In the genomic region with DNA sequence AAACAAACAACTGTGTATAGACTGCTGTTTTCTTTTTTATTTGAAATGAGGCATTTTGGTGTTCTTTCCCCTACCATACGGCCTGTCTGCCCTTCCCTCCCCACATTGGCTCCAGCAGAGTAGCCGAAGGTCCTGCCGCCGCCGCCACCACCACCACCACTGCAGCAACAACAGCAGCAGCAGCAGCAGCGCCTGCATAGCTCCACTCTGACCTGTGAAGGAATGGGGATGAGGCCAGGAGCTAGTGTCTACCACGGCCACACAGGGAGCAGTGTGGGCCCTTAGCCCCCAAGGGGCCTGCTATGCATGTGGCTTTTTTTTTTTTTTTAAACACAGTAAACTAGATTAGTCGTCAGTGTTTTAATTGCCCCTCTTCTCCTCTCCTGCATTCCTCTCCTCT, we compare ENCODE assay signal across 29 cellular contexts. TPM values are rescaled to one million over a fixed set of nuclear protein-coding genes. Genes with fewer than 3 reads are reported as not detected.
A peak's percentile ranks its signal among the peaks of the same experiment; 100 is the strongest.
DNase-seq lines count a peak whose midpoint lies in the region; ATAC-seq and TF ChIP-seq lines count a peak whose summit lies in the region.
"Had no signal": no experiment of that assay in that cellular context is flagged by ENCODE, and none has a peak within 500 bp of the region (broad histone marks: within the 10 kb centered on the region; RNA-seq: fewer than 3 reads in every experiment).

No MANE protein-coding gene starts in this region.

- peaks cover 66% of the 10 kb centered on the region for H3K36me3 Mint-ChIP-seq in GM23338 (ENCODE audit: low read depth)
- peaks cover 52% of the 10 kb centered on the region for H3K36me3 Mint-ChIP-seq in WTC11

- H3K9me3 Mint-ChIP-seq in GM23338 (no peaks in the 10 kb centered on the region), WTC11 (no peaks in the 10 kb centered on the region)
- H3K9me3 Mint-ChIP-seq: activated T-helper 2 cell treated with anti-CD3 and anti-CD28 coated beads, Interferon-gamma antibody, Interleukin-2, Interleukin-4, amounts not matched to agents 10 μg/mL and 5 μg/mL and 100 μg/mL, durations not matched to agents 14 hours and 24 hours and 36 hours; IgD-negative memory B cell; stimulated activated naive B cell treated with anti-CD40 and anti-IgM and Interleukin-4, amounts not matched to agents 10 μg/mL and 1 μg/mL and 100 μg/mL, for 72 hours had no signal

- POLR2A ChIA-PET in WTC11 (lab: Charles Lee): no interaction called here

- H3K4me3 Mint-ChIP-seq in GM23338 (no peak overlapping the region), WTC11 (no peak overlapping the region)
- H3K4me3 Mint-ChIP-seq: IgD-negative memory B cell; stimulated activated naive B cell treated with anti-CD40 and anti-IgM and Interleukin-4, amounts not matched to agents 10 μg/mL and 1 μg/mL and 100 μg/mL, for 72 hours had no signal

- H3K27me3 ChIP-seq in GM23338 (ENCODE audit: insufficient read depth): no peaks in the 10 kb centered on the region
- H3K27me3 ChIP-seq: adrenal gland, breast epithelium, testis, vagina had no signal

- peaks cover 23% of the 10 kb centered on the region for H3K27me3 Mint-ChIP-seq in GM23338 (ENCODE audit: insufficient read depth, low read depth, poor library complexity)
- H3K27me3 Mint-ChIP-seq in WTC11 (ENCODE audit: low read depth): no peaks in the 10 kb centered on the region
- H3K27me3 Mint-ChIP-seq: IgD-negative memory B cell; stimulated activated naive B cell treated with anti-CD40 and anti-IgM and Interleukin-4, amounts not matched to agents 10 μg/mL and 1 μg/mL and 100 μg/mL, for 72 hours had no signal

- no peak overlapping the region for H3K27ac Mint-ChIP-seq in GM23338
- peak overlapping the region; percentile 82 for H3K27ac Mint-ChIP-seq in WTC11
- H3K27ac Mint-ChIP-seq: activated T-helper 2 cell treated with anti-CD3 and anti-CD28 coated beads, Interferon-gamma antibody, Interleukin-2, Interleukin-4, amounts not matched to agents 10 μg/mL and 5 μg/mL and 100 μg/mL, durations not matched to agents 14 hours and 24 hours and 36 hours had no signal

- H3K9me2 ChIP-seq in GM23338 (ENCODE audit: insufficient read depth): no peaks in the 10 kb centered on the region

- CTCF ChIA-PET in WTC11 (lab: Charles Lee): interaction anchor here (0.6 kb wide), 2 partner anchors 122 to 138 kb away, joined by 3 read pairs; no protein-coding TSS in a partner anchor

- no peaks in the 10 kb centered on the region for H3K79me2 ChIP-seq in GM23338 (replicated peaks; ENCODE audit: insufficient read depth)

- H3K4me1 Mint-ChIP-seq in GM23338 (peaks cover 53% of the 10 kb centered on the region), WTC11 (peaks cover 37% of the 10 kb centered on the region)

- H3K4me1 ChIP-seq in GM23338 (ENCODE audit: insufficient read depth): peaks cover 32% of the 10 kb centered on the region
- H3K4me1 ChIP-seq: A549 had no signal

- peaks cover 46% of the 10 kb centered on the region for H3F3A ChIP-seq in GM23338 (replicated peaks; ENCODE audit: low read depth)

- peaks cover 14% of the 10 kb centered on the region for H4K20me1 ChIP-seq in GM23338 (replicated peaks; ENCODE audit: insufficient read depth)

- H2AFZ ChIP-seq in GM23338: no peak overlapping the region

- H3K4me3 ChIP-seq in GM23338: no peak overlapping the region
- H3K4me3 ChIP-seq: A549, adrenal gland, breast epithelium, smooth muscle cell, testis, vagina had no signal

- peaks cover 55% of the 10 kb centered on the region for H3K36me3 ChIP-seq in GM23338 (ENCODE audit: insufficient read depth)

- peak overlapping the region; percentile 33; the same call in 1 of the 2 replicates for H3K27ac ChIP-seq in GM23338 (ENCODE audit: low read depth)
- H3K27ac ChIP-seq: A549, adrenal gland, breast epithelium, testis, vagina had no signal

- DNase-seq in activated CD8-positive, alpha-beta memory T cell treated with anti-CD3 and anti-CD28 coated beads, Interleukin-2, amount 50 U/mL, for 48 hours: peak; percentile 26
- no peak for DNase-seq in activated CD8-positive, alpha-beta memory T cell treated with anti-CD3 and anti-CD28 coated beads, Interleukin-2, amount 50 U/mL, for 4 hours
- DNase-seq in GM23338 (ENCODE audit: low spot score) (no peak), WTC11 (ENCODE audit: low spot score) (no peak), mesenteric fat pad (ENCODE audit: low spot score) (peak; percentile 60), cerebellum (ENCODE audit: low spot score) (no peak)
- DNase-seq in stimulated activated CD4-positive, alpha-beta T cell treated with anti-CD3 and anti-CD28 coated beads, Interleukin-2, amount 100 ng/mL, for 24 hours: no peak
- DNase-seq: Caco-2; DMS79; GF-D8; kidney glomerular epithelial cell; mammary epithelial cell; NCI-H1105; NCI-H2029; NCI-H345; NCI-H82; OCI-M1; Right ventricle myocardium superior; stimulated activated naive B cell treated with anti-CD40 and anti-IgM and Interleukin-4, amounts not matched to agents 10 μg/mL and 1 μg/mL and 100 μg/mL, for 72 hours; testis had no signal

- ATAC-seq in GM23338: no peak
- no peak for ATAC-seq in WTC11
- ATAC-seq in GM21526 (IDR thresholded peaks at IDR 0.05; ENCODE audit: low FRiP score, unreplicated experiment): no peak
- ATAC-seq: A549; activated CD4-positive, CD25-positive, alpha-beta regulatory T cell treated with anti-CD3 and anti-CD28 coated beads, Interleukin-2, amount 50 U/mL, for 24 hours; stimulated activated naive B cell treated with anti-CD40 and anti-IgM and Interleukin-4, amounts not matched to agents 10 μg/mL and 1 μg/mL and 100 μg/mL, for 72 hours had no signal

- H3K4me2 ChIP-seq in GM23338: no peak overlapping the region
- H3K4me2 ChIP-seq: A549, smooth muscle cell had no signal

- no peak for TF ChIP-seq CTCF in GM23338 (conservative IDR thresholded peaks at IDR 0.05; ENCODE audit: low read depth in 2 of 2)
- TF ChIP-seq CTCF in WTC11 (IDR thresholded peaks at IDR 0.05): no peak

TF ChIP-seq in GM23338, 12 proteins besides CTCF, POLR2A, EP300 and RAD21:
- TF ChIP-seq, protein P1, sequence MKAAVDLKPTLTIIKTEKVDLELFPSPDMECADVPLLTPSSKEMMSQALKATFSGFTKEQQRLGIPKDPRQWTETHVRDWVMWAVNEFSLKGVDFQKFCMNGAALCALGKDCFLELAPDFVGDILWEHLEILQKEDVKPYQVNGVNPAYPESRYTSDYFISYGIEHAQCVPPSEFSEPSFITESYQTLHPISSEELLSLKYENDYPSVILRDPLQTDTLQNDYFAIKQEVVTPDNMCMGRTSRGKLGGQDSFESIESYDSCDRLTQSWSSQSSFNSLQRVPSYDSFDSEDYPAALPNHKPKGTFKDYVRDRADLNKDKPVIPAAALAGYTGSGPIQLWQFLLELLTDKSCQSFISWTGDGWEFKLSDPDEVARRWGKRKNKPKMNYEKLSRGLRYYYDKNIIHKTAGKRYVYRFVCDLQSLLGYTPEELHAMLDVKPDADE (IDR thresholded peaks at IDR 0.05): no peak
- TF ChIP-seq EZH2phosphoT487 (IDR thresholded peaks at IDR 0.05; ENCODE audit: unreplicated experiment): no peak
TF ChIP-seq in GM23338: peak in this region for 0.

TF ChIP-seq in WTC11, 78 proteins besides CTCF, POLR2A, EP300 and RAD21 (continues in another document):
- no peak for TF ChIP-seq ESRRA (CRISPR knock-in tag; IDR thresholded peaks at IDR 0.05; ENCODE audit: borderline replicate concordance)
- no peak for TF ChIP-seq NFE2L1 (CRISPR knock-in tag; IDR thresholded peaks at IDR 0.05)
- TF ChIP-seq, protein P2, sequence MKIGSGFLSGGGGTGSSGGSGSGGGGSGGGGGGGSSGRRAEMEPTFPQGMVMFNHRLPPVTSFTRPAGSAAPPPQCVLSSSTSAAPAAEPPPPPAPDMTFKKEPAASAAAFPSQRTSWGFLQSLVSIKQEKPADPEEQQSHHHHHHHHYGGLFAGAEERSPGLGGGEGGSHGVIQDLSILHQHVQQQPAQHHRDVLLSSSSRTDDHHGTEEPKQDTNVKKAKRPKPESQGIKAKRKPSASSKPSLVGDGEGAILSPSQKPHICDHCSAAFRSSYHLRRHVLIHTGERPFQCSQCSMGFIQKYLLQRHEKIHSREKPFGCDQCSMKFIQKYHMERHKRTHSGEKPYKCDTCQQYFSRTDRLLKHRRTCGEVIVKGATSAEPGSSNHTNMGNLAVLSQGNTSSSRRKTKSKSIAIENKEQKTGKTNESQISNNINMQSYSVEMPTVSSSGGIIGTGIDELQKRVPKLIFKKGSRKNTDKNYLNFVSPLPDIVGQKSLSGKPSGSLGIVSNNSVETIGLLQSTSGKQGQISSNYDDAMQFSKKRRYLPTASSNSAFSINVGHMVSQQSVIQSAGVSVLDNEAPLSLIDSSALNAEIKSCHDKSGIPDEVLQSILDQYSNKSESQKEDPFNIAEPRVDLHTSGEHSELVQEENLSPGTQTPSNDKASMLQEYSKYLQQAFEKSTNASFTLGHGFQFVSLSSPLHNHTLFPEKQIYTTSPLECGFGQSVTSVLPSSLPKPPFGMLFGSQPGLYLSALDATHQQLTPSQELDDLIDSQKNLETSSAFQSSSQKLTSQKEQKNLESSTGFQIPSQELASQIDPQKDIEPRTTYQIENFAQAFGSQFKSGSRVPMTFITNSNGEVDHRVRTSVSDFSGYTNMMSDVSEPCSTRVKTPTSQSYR (CRISPR knock-in tag; IDR thresholded peaks at IDR 0.05): no peak
- TF ChIP-seq CBFB (CRISPR knock-in tag; IDR thresholded peaks at IDR 0.05; ENCODE audit: low read depth): no peak
- no peak for TF ChIP-seq ZBTB21 (CRISPR knock-in tag; IDR thresholded peaks at IDR 0.05; ENCODE audit: borderline replicate concordance)
- no peak for TF ChIP-seq JUN (CRISPR knock-in tag; IDR thresholded peaks at IDR 0.05)
- TF ChIP-seq, protein P3, sequence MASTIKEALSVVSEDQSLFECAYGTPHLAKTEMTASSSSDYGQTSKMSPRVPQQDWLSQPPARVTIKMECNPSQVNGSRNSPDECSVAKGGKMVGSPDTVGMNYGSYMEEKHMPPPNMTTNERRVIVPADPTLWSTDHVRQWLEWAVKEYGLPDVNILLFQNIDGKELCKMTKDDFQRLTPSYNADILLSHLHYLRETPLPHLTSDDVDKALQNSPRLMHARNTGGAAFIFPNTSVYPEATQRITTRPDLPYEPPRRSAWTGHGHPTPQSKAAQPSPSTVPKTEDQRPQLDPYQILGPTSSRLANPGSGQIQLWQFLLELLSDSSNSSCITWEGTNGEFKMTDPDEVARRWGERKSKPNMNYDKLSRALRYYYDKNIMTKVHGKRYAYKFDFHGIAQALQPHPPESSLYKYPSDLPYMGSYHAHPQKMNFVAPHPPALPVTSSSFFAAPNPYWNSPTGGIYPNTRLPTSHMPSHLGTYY (CRISPR knock-in tag; IDR thresholded peaks at IDR 0.05): no peak
- TF ChIP-seq MXD4 (CRISPR knock-in tag; IDR thresholded peaks at IDR 0.05; ENCODE audit: borderline replicate concordance): no peak
- TF ChIP-seq NR3C1 (CRISPR knock-in tag; conservative IDR thresholded peaks at IDR 0.05; ENCODE audit: low read depth): no peak

RNA-seq across cellular contexts. Expression of a gene that starts 5.6 kb away (rescaled TPM):
- total RNA-seq in GM23338 (2014; rRNA removed; shearing (Covaris generic)): 8.7 and 11.6 TPM in 2 replicates
- 4.0 and 4.1 TPM in 2 replicates for polyA plus RNA-seq in GM23338 (2016; fragmentation: Nextera tagmentation; extraction: Ambion mirVana)
- 9.0 to 9.9 TPM (median 9.2 TPM) in 3 replicates for total RNA-seq in WTC11 (2021)
- total RNA-seq in mesenteric fat pad: 1.8 TPM
- 88.1 TPM for total RNA-seq in cerebellum

RNA-seq across cellular contexts. Expression of a gene that starts 36.9 kb away (rescaled TPM):
- 132 and 180 TPM in 2 replicates for total RNA-seq in GM23338 (2014; rRNA removed; shearing (Covaris generic))
- 360 and 369 TPM in 2 replicates for polyA plus RNA-seq in GM23338 (2016; fragmentation: Nextera tagmentation; extraction: Ambion mirVana)
- total RNA-seq in WTC11 (2021) (133 to 155 TPM (median 146 TPM) in 3 replicates), mesenteric fat pad (104 TPM), cerebellum (70.6 TPM)

Comparison
In these comparisons a context has a peak if more than half of its experiments do, and no peak if none do; other contexts are left out.
1. DNase-seq: peak in activated CD8-positive, alpha-beta memory T cell treated with anti-CD3 and anti-CD28 coated beads, Interleukin-2, amount 50 U/mL, for 48 hours (single experiment) and mesenteric fat pad (single experiment); none in activated CD8-positive, alpha-beta memory T cell treated with anti-CD3 and anti-CD28 coated beads, Interleukin-2, amount 50 U/mL, for 4 hours (single experiment), GM23338 (single experiment), WTC11 (single experiment), stimulated activated CD4-positive, alpha-beta T cell treated with anti-CD3 and anti-CD28 coated beads, Interleukin-2, amount 100 ng/mL, for 24 hours (0 of 2) and cerebellum (single experiment).